1 cellular context compared by ENCODE assay signal in genomic region chr15:53297828-53298227, GRCh38.
TF ChIP-seq lines count a peak whose summit lies in the region.

No MANE protein-coding gene starts in this region.

TF ChIP-seq in HepG2, 621 proteins besides CTCF, POLR2A, EP300 and RAD21 (continued from another document and continues in another):
- TF ChIP-seq ZBTB37 (CRISPR knock-in tag; IDR thresholded peaks at IDR 0.05): no peak
- TF ChIP-seq ZNF382 (CRISPR knock-in tag; IDR thresholded peaks at IDR 0.05; ENCODE audit: borderline replicate concordance): no peak
- no peak for TF ChIP-seq ZHX1 (CRISPR knock-in tag; IDR thresholded peaks at IDR 0.05; ENCODE audit: low read depth)
- no peak for TF ChIP-seq REXO4 (CRISPR knock-in tag; IDR thresholded peaks at IDR 0.05; ENCODE audit: borderline replicate concordance)
- TF ChIP-seq NFYB (CRISPR knock-in tag; IDR thresholded peaks at IDR 0.05): no peak
- TF ChIP-seq ZNF326 (CRISPR knock-in tag; IDR thresholded peaks at IDR 0.05; ENCODE audit: borderline replicate concordance): no peak
- TF ChIP-seq ZNF772 (CRISPR knock-in tag; IDR thresholded peaks at IDR 0.05): no peak
- no peak for TF ChIP-seq HBP1 (CRISPR knock-in tag; IDR thresholded peaks at IDR 0.05; ENCODE audit: low read depth)
- TF ChIP-seq STAG1 (CRISPR knock-in tag; IDR thresholded peaks at IDR 0.05): no peak
- TF ChIP-seq AHDC1 (CRISPR knock-in tag; IDR thresholded peaks at IDR 0.05; ENCODE audit: borderline replicate concordance): peak; percentile 50; the same call in 1 of the 2 replicates
- no peak for TF ChIP-seq SKIL (CRISPR knock-in tag; IDR thresholded peaks at IDR 0.05; ENCODE audit: borderline replicate concordance)
- TF ChIP-seq ARID5B (CRISPR knock-in tag; IDR thresholded peaks at IDR 0.05): peak; percentile 38
- TF ChIP-seq RNF219 (CRISPR knock-in tag; IDR thresholded peaks at IDR 0.05): no peak
- no peak for TF ChIP-seq ATF1 (CRISPR knock-in tag; IDR thresholded peaks at IDR 0.05)
- TF ChIP-seq MIER3 (CRISPR knock-in tag; IDR thresholded peaks at IDR 0.05; ENCODE audit: borderline replicate concordance): no peak
- no peak for TF ChIP-seq REST (IDR thresholded peaks at IDR 0.05; ENCODE audit: borderline replicate concordance in 1 of 2, low read depth in 1 of 2, low read length in 2 of 2)
- no peak for TF ChIP-seq ZNF883 (CRISPR knock-in tag; IDR thresholded peaks at IDR 0.05; ENCODE audit: not compliant biosample characterization)
- TF ChIP-seq CBX1 (IDR thresholded peaks at IDR 0.05; ENCODE audit: low read depth): no peak
- TF ChIP-seq ZMYM4 (CRISPR knock-in tag; IDR thresholded peaks at IDR 0.05): peak; percentile 60; the same call in 1 of the 2 replicates
- TF ChIP-seq ZNF30 (CRISPR knock-in tag; IDR thresholded peaks at IDR 0.05): no peak
- no peak for TF ChIP-seq ZBTB49 (CRISPR knock-in tag; IDR thresholded peaks at IDR 0.05; ENCODE audit: borderline replicate concordance)
